1 cellular context compared by ENCODE assay signal in the genomic region with DNA sequence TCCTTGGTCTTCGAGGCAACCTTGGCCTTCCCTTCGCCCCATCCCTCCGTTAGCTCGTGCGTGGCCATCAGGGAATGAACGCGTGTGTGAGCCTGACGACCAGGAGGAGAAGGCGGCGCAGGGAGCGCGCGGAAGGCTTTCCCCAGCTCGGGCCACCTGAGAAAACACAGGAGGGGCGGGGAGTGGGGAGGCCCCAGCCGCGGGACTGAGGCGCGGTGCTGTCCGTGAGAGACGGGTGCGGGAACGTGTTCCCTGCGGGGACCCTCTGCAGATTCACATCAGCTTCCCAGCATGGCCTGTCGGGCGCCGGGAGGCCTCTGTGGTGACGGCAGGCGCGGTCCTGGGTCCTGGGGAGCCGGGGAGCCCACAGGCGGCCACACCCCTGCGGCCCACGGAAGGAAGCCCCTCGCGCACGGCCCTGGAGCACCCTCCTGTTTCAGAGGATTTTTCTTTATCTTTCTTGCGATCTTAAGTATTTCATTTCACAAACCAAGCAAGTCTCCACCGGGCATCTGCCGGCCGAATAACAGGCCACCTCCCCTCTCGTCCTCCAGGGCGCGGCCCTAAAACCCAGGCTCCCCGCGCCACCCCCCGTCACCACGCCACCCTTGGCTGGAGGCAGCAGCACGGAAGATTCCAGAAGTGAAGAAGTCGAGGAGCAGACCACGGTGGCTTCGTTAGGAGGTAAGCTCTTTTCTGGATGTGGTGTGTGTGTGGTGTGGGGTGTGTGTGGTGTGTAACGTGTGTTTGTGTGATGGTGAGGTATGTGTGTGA.
TF ChIP-seq lines count a peak whose summit lies in the region.

No MANE protein-coding gene starts in this region.

TF ChIP-seq in GM12878, 131 proteins besides CTCF, POLR2A, EP300 and RAD21:
- TF ChIP-seq HDGF (IDR thresholded peaks at IDR 0.05) = 0 out of 2 replicates have a peak, but pooled peaks have one; percentile 22
- TF ChIP-seq PAX8 (IDR thresholded peaks at IDR 0.05) = no peak
- TF ChIP-seq IRF4 (IDR thresholded peaks at IDR 0.05; ENCODE audit: low read depth, low read length) = no peak
- no peak for TF ChIP-seq MEF2B (IDR thresholded peaks at IDR 0.05; ENCODE audit: partially characterized antibody, poor library complexity, severe bottlenecking)
- TF ChIP-seq, protein P1, sequence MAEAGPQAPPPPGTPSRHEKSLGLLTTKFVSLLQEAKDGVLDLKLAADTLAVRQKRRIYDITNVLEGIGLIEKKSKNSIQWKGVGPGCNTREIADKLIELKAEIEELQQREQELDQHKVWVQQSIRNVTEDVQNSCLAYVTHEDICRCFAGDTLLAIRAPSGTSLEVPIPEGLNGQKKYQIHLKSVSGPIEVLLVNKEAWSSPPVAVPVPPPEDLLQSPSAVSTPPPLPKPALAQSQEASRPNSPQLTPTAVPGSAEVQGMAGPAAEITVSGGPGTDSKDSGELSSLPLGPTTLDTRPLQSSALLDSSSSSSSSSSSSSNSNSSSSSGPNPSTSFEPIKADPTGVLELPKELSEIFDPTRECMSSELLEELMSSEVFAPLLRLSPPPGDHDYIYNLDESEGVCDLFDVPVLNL (IDR thresholded peaks at IDR 0.05; ENCODE audit: low read depth, low read length) = no peak
- TF ChIP-seq ZZZ3 (IDR thresholded peaks at IDR 0.05; ENCODE audit: control insufficient read depth, insufficient read length, low read depth) = no peak
